ENCODE assay signal across 26 cellular contexts in the genomic region with DNA sequence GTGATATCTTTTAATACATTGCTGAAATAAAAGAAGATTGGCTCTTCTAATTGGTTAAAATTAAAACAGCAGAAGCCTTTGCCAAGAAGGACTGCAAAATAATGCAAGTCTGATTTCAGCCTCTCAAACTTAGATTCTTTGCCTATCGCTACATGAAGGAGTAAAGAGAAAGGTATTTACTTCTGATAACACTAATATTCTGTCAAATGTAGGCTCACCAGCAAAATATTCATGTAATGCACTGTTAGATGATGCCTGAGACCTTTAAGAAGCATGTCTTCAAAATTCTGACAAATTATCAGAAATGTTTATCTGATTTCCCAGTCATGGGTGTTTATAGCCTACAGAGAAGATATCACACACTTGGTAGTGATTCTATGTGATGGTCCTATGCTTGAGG.
A peak's percentile ranks its signal among the peaks of the same experiment; 100 is the strongest.
DNase-seq lines count a peak whose midpoint lies in the region; ATAC-seq and TF ChIP-seq lines count a peak whose summit lies in the region.
"Had no signal": no experiment of that assay in that cellular context is flagged by ENCODE, and none has a peak within 500 bp of the region (broad histone marks: within the 10 kb centered on the region; RNA-seq: fewer than 3 reads in every experiment).

No MANE protein-coding gene starts in this region.

- DNase-seq in AG04449 (ENCODE audit: low read depth, low spot score) (peak; percentile 7), NCI-H226 (peak; percentile 89), choroid plexus epithelial cell (ENCODE audit: low read depth) (peak; percentile 13), mesothelial cell of epicardium (ENCODE audit: low spot score in 2 of 2, unreplicated experiment in 2 of 2) (no peak), superior temporal gyrus (ENCODE audit: extremely low spot score) (no peak), OCI-LY7 (ENCODE audit: low spot score) (no peak)
- DNase-seq in activated T-cell treated with anti-CD3 and anti-CD28 coated beads, Interleukin-2, amount 50 U/mL, for 4 hours: no peak
- DNase-seq: CD4-positive, CD25-positive, alpha-beta regulatory T cell; COR-L47; DMS 273 treated with DMSO at 0.1 percent for 48 hours; DND-41; Kasumi-1; MG63; NCI-H1048; NCI-H146; NCI-H2081; NCI-H510A; NCI-H748 treated with DMSO at 0.1 percent for 48 hours; NK-92 treated with Interleukin-12 subunit alpha and Interleukin-12 subunit beta, amount 100 ng/mL, for 24 hours; OCI-M1; Right ventricle myocardium superior had no signal

- no peaks in the 10 kb centered on the region for H3K27me3 Mint-ChIP-seq in mesothelial cell of epicardium (ENCODE audit: low read depth)
- no peaks in the 10 kb centered on the region for H3K27me3 Mint-ChIP-seq in activated T-cell treated with anti-CD3 and anti-CD28 coated beads, Interleukin-2, amount 50 U/mL, for 4 hours (ENCODE audit: low read depth)
- H3K27me3 Mint-ChIP-seq: CD4-positive, CD25-positive, alpha-beta regulatory T cell had no signal

- H3K9me3 ChIP-seq in OCI-LY7 (ENCODE audit: low read length): no peaks in the 10 kb centered on the region
- H3K9me3 ChIP-seq: BE2C, HAP-1, MG63 had no signal

- no peak overlapping the region for H2AFZ ChIP-seq in OCI-LY7 (ENCODE audit: low read length)

- H3K9me2 ChIP-seq in OCI-LY7 (ENCODE audit: insufficient read depth, low read length): no peaks in the 10 kb centered on the region

- no peaks in the 10 kb centered on the region for H3K79me2 ChIP-seq in OCI-LY7 (ENCODE audit: insufficient read depth, low read depth, low read length)

- no peak overlapping the region for H3K27ac ChIP-seq in OCI-LY7 (ENCODE audit: low read depth, low read length, poor library complexity, severe bottlenecking)
- H3K27ac ChIP-seq: 22Rv1, HL-60 had no signal

- intact Hi-C loops in OCI-LY7 (cut with micrococcal nuclease; ENCODE audit: unreplicated experiment): no loop called here

- H3K4me3 Mint-ChIP-seq in mesothelial cell of epicardium: no peak overlapping the region
- no peak overlapping the region for H3K4me3 Mint-ChIP-seq in activated T-cell treated with anti-CD3 and anti-CD28 coated beads, Interleukin-2, amount 50 U/mL, for 4 hours
- H3K4me3 Mint-ChIP-seq: CD4-positive, CD25-positive, alpha-beta regulatory T cell had no signal

- H4K20me1 ChIP-seq in OCI-LY7 (ENCODE audit: insufficient read depth, low read length): no peaks in the 10 kb centered on the region

- TF ChIP-seq CTCF in AG04449 (IDR thresholded peaks at IDR 0.05; ENCODE audit: insufficient read depth, low read length, missing control alignments) (no peak), choroid plexus epithelial cell (conservative IDR thresholded peaks at IDR 0.05; ENCODE audit: low read depth, low read length) (no peak), mesothelial cell of epicardium (IDR thresholded peaks at IDR 0.05; ENCODE audit: unreplicated experiment) (no peak), OCI-LY7 (conservative IDR thresholded peaks at IDR 0.05; ENCODE audit: low read length) (no peak)

- TF ChIP-seq POLR2A in GM18505 (IDR thresholded peaks at IDR 0.05; ENCODE audit: borderline replicate concordance, extremely low read depth, insufficient read depth, insufficient read length): no peak

- H3K36me3 ChIP-seq in OCI-LY7 (ENCODE audit: insufficient read depth, low read length): no peaks in the 10 kb centered on the region
- H3K36me3 ChIP-seq: BE2C, HAP-1, MG63 had no signal

- H3K9me3 Mint-ChIP-seq in mesothelial cell of epicardium: peaks cover 3% of the 10 kb centered on the region
- no peaks in the 10 kb centered on the region for H3K9me3 Mint-ChIP-seq in activated T-cell treated with anti-CD3 and anti-CD28 coated beads, Interleukin-2, amount 50 U/mL, for 4 hours

- CTCF ChIA-PET in AG04449 (lab: Yijun Ruan, JAX): no interaction called here
- CTCF ChIA-PET in OCI-LY7 (lab: Charles Lee; ENCODE audit: unreplicated experiment): no interaction called here

- POLR2A ChIA-PET in AG04449 (lab: Yijun Ruan, JAX): no interaction called here
- POLR2A ChIA-PET in OCI-LY7 (lab: Charles Lee): interaction anchor here (0.6 to 1.1 kb wide), 2 partner anchors 235 to 855 kb away, joined by 3 read pairs; no protein-coding TSS in a partner anchor

- ATAC-seq in GM18505 (IDR thresholded peaks at IDR 0.05; ENCODE audit: unreplicated experiment): no peak
- ATAC-seq in activated T-cell treated with anti-CD3 and anti-CD28 coated beads, Interleukin-2, amount 50 U/mL, for 4 hours: no peak

- peaks cover 22% of the 10 kb centered on the region for H3K4me1 Mint-ChIP-seq in mesothelial cell of epicardium
- no peaks in the 10 kb centered on the region for H3K4me1 Mint-ChIP-seq in activated T-cell treated with anti-CD3 and anti-CD28 coated beads, Interleukin-2, amount 50 U/mL, for 4 hours (ENCODE audit: low read depth)
- H3K4me1 Mint-ChIP-seq: CD4-positive, CD25-positive, alpha-beta regulatory T cell had no signal

- H3K36me3 Mint-ChIP-seq in mesothelial cell of epicardium: no peaks in the 10 kb centered on the region
- no peaks in the 10 kb centered on the region for H3K36me3 Mint-ChIP-seq in activated T-cell treated with anti-CD3 and anti-CD28 coated beads, Interleukin-2, amount 50 U/mL, for 4 hours (ENCODE audit: insufficient read depth)
- H3K36me3 Mint-ChIP-seq: CD4-positive, CD25-positive, alpha-beta regulatory T cell had no signal

- no TSS peak for BruUV-seq in OCI-LY7 (replicated peaks; lab: Mats Ljungman, UMichigan)

- no peak overlapping the region for H3K4me2 ChIP-seq in OCI-LY7 (ENCODE audit: low read length)

- H3K4me3 ChIP-seq in AG04449 (ENCODE audit: low read depth, low read length) (no peak overlapping the region), choroid plexus epithelial cell (ENCODE audit: low read depth, low read length) (no peak overlapping the region), OCI-LY7 (ENCODE audit: low read depth, low read length, poor library complexity, severe bottlenecking) (no peak overlapping the region)
- H3K4me3 ChIP-seq: HAP-1, MG63 had no signal

- H3K27ac Mint-ChIP-seq in mesothelial cell of epicardium: peak overlapping the region; percentile 1
- H3K27ac Mint-ChIP-seq: CD4-positive, CD25-positive, alpha-beta regulatory T cell had no signal

- no peaks in the 10 kb centered on the region for H3K4me1 ChIP-seq in OCI-LY7 (ENCODE audit: insufficient read depth, low read length, poor library complexity, severe bottlenecking)
- H3K4me1 ChIP-seq: BE2C, HAP-1 had no signal

Comparison
In these comparisons a context has a peak if more than half of its experiments do, and no peak if none do; other contexts are left out.
1. DNase-seq: peak in AG04449 (single experiment), NCI-H226 (single experiment) and choroid plexus epithelial cell (single experiment); none in mesothelial cell of epicardium (0 of 2), superior temporal gyrus (single experiment), activated T-cell treated with anti-CD3 and anti-CD28 coated beads, Interleukin-2, amount 50 U/mL, for 4 hours (single experiment) and OCI-LY7 (single experiment).